21 cellular contexts compared by ENCODE assay signal in the genomic region with DNA sequence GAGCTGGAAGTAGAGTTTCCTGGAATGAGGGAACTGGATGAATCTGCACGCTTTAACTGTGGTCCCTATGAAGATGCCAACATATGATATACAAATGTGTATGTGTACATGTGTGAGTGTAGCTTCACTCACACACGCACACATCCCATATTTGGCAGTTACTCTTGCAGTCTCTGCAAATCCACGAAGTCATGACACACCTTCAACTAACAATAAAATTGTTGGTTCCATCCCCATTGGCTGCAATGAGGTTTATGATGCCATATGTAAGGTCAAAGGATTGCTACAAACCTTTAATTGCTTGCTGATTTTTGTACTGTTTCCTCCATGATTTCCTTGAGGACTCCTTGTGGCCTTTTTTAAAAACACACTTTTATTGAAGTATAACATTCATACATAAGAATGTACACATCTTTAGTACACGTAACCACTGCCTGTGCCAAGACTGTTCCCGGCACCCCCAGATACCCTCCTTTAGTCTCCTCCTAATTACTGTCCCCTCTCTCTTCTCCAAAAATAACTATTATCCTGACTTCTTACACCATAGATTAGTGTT. TPM values are rescaled to one million over a fixed set of nuclear protein-coding genes. Genes with fewer than 3 reads are reported as not detected.
DNase-seq lines count a peak whose midpoint lies in the region; ATAC-seq and TF ChIP-seq lines count a peak whose summit lies in the region.
"Had no signal": no experiment of that assay in that cellular context is flagged by ENCODE, and none has a peak within 500 bp of the region (broad histone marks: within the 10 kb centered on the region; RNA-seq: fewer than 3 reads in every experiment).

No MANE protein-coding gene starts in this region.

- H3K27me3 Mint-ChIP-seq in natural killer cell (ENCODE audit: low read depth in 2 of 2): peaks cover 17 to 23% of the 10 kb centered on the region in 2 donors
- peaks cover 17 to 19% of the 10 kb centered on the region in 2 donors for H3K27me3 Mint-ChIP-seq in natural killer cell treated with Interleukin-12 subunit alpha and Interleukin-12 subunit beta and Interleukin-15 and Interleukin-18, amount 100 ng/mL, for 72 hours
- H3K27me3 Mint-ChIP-seq in glutamatergic neuron (ENCODE audit: unreplicated experiment): no peaks in the 10 kb centered on the region

- H3K36me3 Mint-ChIP-seq in natural killer cell (no peaks in the 10 kb centered on the region), glutamatergic neuron (ENCODE audit: unreplicated experiment) (no peaks in the 10 kb centered on the region)
- H3K36me3 Mint-ChIP-seq in natural killer cell treated with Interleukin-12 subunit alpha and Interleukin-12 subunit beta and Interleukin-15 and Interleukin-18, amount 100 ng/mL, for 72 hours: peaks cover 4% of the 10 kb centered on the region
- no peaks in the 10 kb centered on the region for H3K36me3 Mint-ChIP-seq in stimulated activated effector memory CD8-positive, alpha-beta T cell treated with anti-CD3 and anti-CD28 coated beads, Interleukin-12 subunit alpha, Interleukin-12 subunit beta, amount 100 ng/mL, for 72 hours
- H3K36me3 Mint-ChIP-seq: naive thymus-derived CD4-positive, alpha-beta T cell had no signal

- H3K9me3 Mint-ChIP-seq in natural killer cell (no peaks in the 10 kb centered on the region), glutamatergic neuron (ENCODE audit: unreplicated experiment) (peaks cover 2% of the 10 kb centered on the region)
- no peaks in the 10 kb centered on the region for H3K9me3 Mint-ChIP-seq in natural killer cell treated with Interleukin-12 subunit alpha and Interleukin-12 subunit beta and Interleukin-15 and Interleukin-18, amount 100 ng/mL, for 72 hours
- H3K9me3 Mint-ChIP-seq in stimulated activated effector memory CD8-positive, alpha-beta T cell treated with anti-CD3 and anti-CD28 coated beads, Interleukin-12 subunit alpha, Interleukin-12 subunit beta, amount 100 ng/mL, for 72 hours: no peaks in the 10 kb centered on the region
- H3K9me3 Mint-ChIP-seq: stimulated activated naive CD8-positive, alpha-beta T cell treated with anti-CD3 and anti-CD28 coated beads, Interleukin-15, Interleukin-2, amounts not matched to agents 100 ng/mL and 50 ng/mL, for 24 hours had no signal

- DNase-seq in natural killer cell (no peak), foreskin keratinocyte (no peak), glutamatergic neuron (no peak), EL (no peak), RPMI8226 (no peak)
- DNase-seq in natural killer cell treated with Interleukin-12 subunit alpha and Interleukin-12 subunit beta and Interleukin-15 and Interleukin-18, amount 100 ng/mL, for 72 hours (ENCODE audit: low spot score): no peak
- DNase-seq in stimulated activated effector memory CD8-positive, alpha-beta T cell treated with anti-CD3 and anti-CD28 coated beads, Interleukin-12 subunit alpha, Interleukin-12 subunit beta, amount 100 ng/mL, for 72 hours (ENCODE audit: low spot score in 2 of 2): no peak
- DNase-seq: activated CD4-positive, alpha-beta T cell treated with anti-CD3 and anti-CD28 coated beads, Interleukin-2, amount 50 U/mL, for 1 hour; activated CD8-positive, alpha-beta memory T cell treated with anti-CD3 and anti-CD28 coated beads, Interleukin-2, amount 50 U/mL, for 4 hours; C1 segment of cervical spinal cord; effector CD8-positive, alpha-beta T cell; lower lobe of right lung; naive thymus-derived CD4-positive, alpha-beta T cell; NCI-H1092 treated with DMSO at 0.1 percent for 48 hours; NCI-H2029 treated with DMSO at 0.1 percent for 48 hours; Right ventricle myocardium superior; stimulated activated CD4-positive, alpha-beta T cell treated with anti-CD3 and anti-CD28 coated beads, Interleukin-1b, Interleukin-23, amount 100 ng/mL, for 48 hours; T-helper 1 cell had no signal

- intact Hi-C loops in natural killer cell (cut with micrococcal nuclease): no loop called here

- peaks cover 29% of the 10 kb centered on the region for H3K4me1 ChIP-seq in foreskin keratinocyte

- H3K4me1 Mint-ChIP-seq in natural killer cell: no peaks in the 10 kb centered on the region
- H3K4me1 Mint-ChIP-seq in natural killer cell treated with Interleukin-12 subunit alpha and Interleukin-12 subunit beta and Interleukin-15 and Interleukin-18, amount 100 ng/mL, for 72 hours (ENCODE audit: low read depth in 2 of 2): peaks cover 7 to 8% of the 10 kb centered on the region in 2 donors
- H3K4me1 Mint-ChIP-seq in glutamatergic neuron (ENCODE audit: low read depth, unreplicated experiment): no peaks in the 10 kb centered on the region
- H3K4me1 Mint-ChIP-seq in stimulated activated effector memory CD8-positive, alpha-beta T cell treated with anti-CD3 and anti-CD28 coated beads, Interleukin-12 subunit alpha, Interleukin-12 subunit beta, amount 100 ng/mL, for 72 hours: peaks cover 7% of the 10 kb centered on the region

- H3K27ac Mint-ChIP-seq in natural killer cell (no peak overlapping the region), glutamatergic neuron (ENCODE audit: unreplicated experiment) (no peak overlapping the region)
- no peak overlapping the region for H3K27ac Mint-ChIP-seq in natural killer cell treated with Interleukin-12 subunit alpha and Interleukin-12 subunit beta and Interleukin-15 and Interleukin-18, amount 100 ng/mL, for 72 hours
- no peak overlapping the region for H3K27ac Mint-ChIP-seq in stimulated activated effector memory CD8-positive, alpha-beta T cell treated with anti-CD3 and anti-CD28 coated beads, Interleukin-12 subunit alpha, Interleukin-12 subunit beta, amount 100 ng/mL, for 72 hours
- H3K27ac Mint-ChIP-seq: naive thymus-derived CD4-positive, alpha-beta T cell; stimulated activated naive CD8-positive, alpha-beta T cell treated with anti-CD3 and anti-CD28 coated beads, Interleukin-15, Interleukin-2, amounts not matched to agents 100 ng/mL and 50 ng/mL, for 24 hours had no signal

- H3K4me3 Mint-ChIP-seq in natural killer cell (no peak overlapping the region), glutamatergic neuron (ENCODE audit: unreplicated experiment) (no peak overlapping the region)
- H3K4me3 Mint-ChIP-seq in natural killer cell treated with Interleukin-12 subunit alpha and Interleukin-12 subunit beta and Interleukin-15 and Interleukin-18, amount 100 ng/mL, for 72 hours: no peak overlapping the region
- H3K4me3 Mint-ChIP-seq in stimulated activated effector memory CD8-positive, alpha-beta T cell treated with anti-CD3 and anti-CD28 coated beads, Interleukin-12 subunit alpha, Interleukin-12 subunit beta, amount 100 ng/mL, for 72 hours: no peak overlapping the region
- H3K4me3 Mint-ChIP-seq: naive thymus-derived CD4-positive, alpha-beta T cell; stimulated activated naive CD8-positive, alpha-beta T cell treated with anti-CD3 and anti-CD28 coated beads, Interleukin-15, Interleukin-2, amounts not matched to agents 100 ng/mL and 50 ng/mL, for 24 hours had no signal

- ATAC-seq in natural killer cell: no peak
- no peak for ATAC-seq in natural killer cell treated with Interleukin-12 subunit alpha and Interleukin-12 subunit beta and Interleukin-15 and Interleukin-18, amount 100 ng/mL, for 72 hours
- peak; percentile 28; the same call in 2 of the 3 replicates for ATAC-seq in SK-N-SH treated with all-trans-retinoic acid at 6 μM for 48 hours
- ATAC-seq in foreskin keratinocyte: peak; percentile 51
- no peak for ATAC-seq in stimulated activated effector memory CD8-positive, alpha-beta T cell treated with anti-CD3 and anti-CD28 coated beads, Interleukin-12 subunit alpha, Interleukin-12 subunit beta, amount 100 ng/mL, for 72 hours
- ATAC-seq: lower lobe of right lung; naive thymus-derived CD4-positive, alpha-beta T cell; sciatic nerve had no signal

- no peaks in the 10 kb centered on the region for H3K27me3 ChIP-seq in foreskin keratinocyte

- no peak overlapping the region for H3K27ac ChIP-seq in foreskin keratinocyte
- H3K27ac ChIP-seq: lower lobe of right lung had no signal

- TF ChIP-seq CTCF in natural killer cell (IDR thresholded peaks at IDR 0.05): peak; percentile 27
- TF ChIP-seq CTCF in foreskin keratinocyte (conservative IDR thresholded peaks at IDR 0.05): peak; percentile 38
- no peak for TF ChIP-seq CTCF in glutamatergic neuron (IDR thresholded peaks at IDR 0.05; ENCODE audit: partially characterized antibody, unreplicated experiment)

TF ChIP-seq in SK-N-SH treated with all-trans-retinoic acid at 6 μM for 48 hours, 23 proteins besides CTCF, POLR2A, EP300 and RAD21 (continues in another document):
- TF ChIP-seq RARB (CRISPR knock-in tag; IDR thresholded peaks at IDR 0.05) (no peak), CSRNP3 (CRISPR knock-in tag; IDR thresholded peaks at IDR 0.05) (no peak), ESRRG (CRISPR knock-in tag; IDR thresholded peaks at IDR 0.05) (no peak), CSDC2 (CRISPR knock-in tag; IDR thresholded peaks at IDR 0.05) (no peak)

RNA-seq across cellular contexts. Expression of gene MYO1D, which starts 22.0 kb away (rescaled TPM):
- 10 to 100 TPM in 2 of 3 donors, 1 to 10 TPM in 1; 6.8 to 20.2 (median 10.5) TPM for total RNA-seq in natural killer cell
- total RNA-seq in natural killer cell treated with Interleukin-12 subunit alpha and Interleukin-12 subunit beta and Interleukin-15 and Interleukin-18, amount 100 ng/mL, for 72 hours: 10 to 100 TPM; 25.7 to 25.8 TPM
- total RNA-seq in foreskin keratinocyte: 61.6 and 62.2 TPM in 2 replicates
- polyA plus RNA-seq in foreskin keratinocyte: 24.3 and 29.5 TPM in 2 replicates
- 5.3 TPM for total RNA-seq in glutamatergic neuron (ENCODE audit: unreplicated experiment)

Comparison
In these comparisons a context has a peak if more than half of its experiments do, and no peak if none do; other contexts are left out.
1. ATAC-seq: peak in SK-N-SH treated with all-trans-retinoic acid at 6 μM for 48 hours (single experiment) and foreskin keratinocyte (single experiment); none in natural killer cell (0 of 3), natural killer cell treated with Interleukin-12 subunit alpha and Interleukin-12 subunit beta and Interleukin-15 and Interleukin-18, amount 100 ng/mL, for 72 hours (0 of 2) and stimulated activated effector memory CD8-positive, alpha-beta T cell treated with anti-CD3 and anti-CD28 coated beads, Interleukin-12 subunit alpha, Interleukin-12 subunit beta, amount 100 ng/mL, for 72 hours (single experiment).